In the genomic region with DNA sequence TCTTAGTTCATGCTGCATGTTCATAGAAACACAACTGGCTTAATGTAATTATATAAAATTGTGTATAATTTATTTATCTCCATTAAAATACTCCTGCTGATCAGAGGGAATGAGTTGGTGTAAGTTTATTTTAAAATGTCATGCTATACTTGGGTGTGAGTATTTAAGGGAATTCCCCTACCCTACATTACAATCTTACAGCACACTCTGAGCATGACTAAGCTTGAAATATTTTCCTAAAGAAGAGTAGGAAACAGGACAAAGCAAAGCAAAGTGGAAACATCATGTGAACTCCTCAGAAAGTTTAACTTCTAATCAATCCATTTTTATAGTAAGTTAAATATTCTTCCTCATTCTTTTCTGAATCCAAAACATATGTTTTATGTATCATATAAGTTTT, we compare ENCODE assay signal across 1 cellular context.
TF ChIP-seq lines count a peak whose summit lies in the region.

No MANE protein-coding gene starts in this region.

TF ChIP-seq in SK-N-SH treated with all-trans-retinoic acid at 6 μM for 48 hours, 23 proteins besides CTCF, POLR2A, EP300 and RAD21 (continued from another document):
- no peak for TF ChIP-seq SNAI2 (CRISPR knock-in tag; IDR thresholded peaks at IDR 0.05)
- no peak for TF ChIP-seq ESRRG (CRISPR knock-in tag; IDR thresholded peaks at IDR 0.05)
- no peak for TF ChIP-seq ISL1 (CRISPR knock-in tag; IDR thresholded peaks at IDR 0.05)
